In the genomic region with DNA sequence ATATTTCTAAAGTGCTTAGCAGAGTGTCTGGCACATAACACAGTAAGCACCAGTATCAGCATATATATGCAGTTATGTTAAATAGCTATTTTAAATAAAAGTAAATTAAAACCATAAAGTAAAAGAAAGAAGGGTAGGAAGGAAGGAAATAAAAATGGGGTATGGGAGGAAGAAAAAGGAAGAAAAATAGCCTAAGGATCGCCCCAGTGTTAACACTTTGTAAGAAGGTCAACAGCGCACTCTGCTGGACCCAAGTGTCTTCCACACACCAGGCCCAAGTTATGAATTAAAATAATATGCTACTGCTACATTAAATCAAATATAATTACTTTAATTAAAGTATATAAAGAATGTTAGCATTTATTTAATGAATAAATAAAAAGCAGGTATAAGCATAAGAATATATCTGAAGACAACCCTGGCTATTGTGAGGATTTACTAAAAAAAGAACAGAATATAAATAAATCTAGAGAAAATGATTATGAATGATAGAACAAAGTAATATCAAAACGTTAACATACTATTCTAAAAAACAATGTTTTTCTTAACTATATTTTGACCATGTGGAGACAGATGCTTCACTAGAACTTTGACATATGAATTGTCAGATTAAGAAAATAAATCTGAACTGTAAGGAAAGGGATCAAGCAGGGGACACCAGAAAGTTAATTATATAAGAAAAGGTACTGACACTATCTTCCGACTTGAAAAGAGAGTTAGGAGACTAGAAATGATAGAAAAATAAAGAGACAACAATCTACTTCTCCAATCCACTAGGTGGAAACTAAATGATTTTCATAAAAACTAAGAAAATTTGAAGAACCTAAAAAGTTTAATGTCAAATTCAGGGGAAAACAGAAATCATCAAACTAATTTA, we compare ENCODE assay signal across 8 cellular contexts. TPM values are rescaled to one million over a fixed set of nuclear protein-coding genes. Genes with fewer than 3 reads are reported as not detected.
DNase-seq lines count a peak whose midpoint lies in the region; ATAC-seq, FAIRE-seq and TF ChIP-seq lines count a peak whose summit lies in the region.

No MANE protein-coding gene starts in this region.

- peak; percentile 66 for FAIRE-seq in GM18507 (lab: Jason Lieb, UNC)

- H3K36me3 ChIP-seq in mucosa of descending colon (ENCODE audit: low read depth) = no peaks in the 10 kb centered on the region

- no peak overlapping the region for H3K4me3 Mint-ChIP-seq in effector memory CD8-positive, alpha-beta T cell

- no peak overlapping the region for H3K4me3 ChIP-seq in mucosa of descending colon

- no peaks in the 10 kb centered on the region for H3K36me3 Mint-ChIP-seq in effector memory CD8-positive, alpha-beta T cell (ENCODE audit: insufficient read depth)

- TF ChIP-seq CTCF in AG09319 (IDR thresholded peaks at IDR 0.05; ENCODE audit: low read depth, low read length) (peak; percentile 78), mucosa of descending colon (IDR thresholded peaks at IDR 0.05) (peak; percentile 44)

- peak; percentile 53 for ATAC-seq in effector memory CD8-positive, alpha-beta T cell (replicated peaks)
- ATAC-seq in mucosa of descending colon (peak; percentile 68), GM18519 (IDR thresholded peaks at IDR 0.05; ENCODE audit: low FRiP score, unreplicated experiment) (no peak)
- no peak for ATAC-seq in stimulated activated naive CD8-positive, alpha-beta T cell treated with anti-CD3 and anti-CD28 coated beads, Interleukin-15, Interleukin-2, amounts not matched to agents 100 U/mL and 50 U/mL, for 24 hours

- no peaks in the 10 kb centered on the region for H3K27me3 Mint-ChIP-seq in effector memory CD8-positive, alpha-beta T cell

- DNase-seq in AG09319 (ENCODE audit: extremely low read depth, low read depth) (peak; percentile 45), GM18507 (ENCODE audit: extremely low spot score, insufficient read length, low read depth) (peak; percentile 17), NCI-H2196 (lab: John Stamatoyannopoulos, UW; ENCODE audit: unreplicated experiment) (peak; percentile 82), mucosa of descending colon (peak in 2 of 3 donors; percentile 49 to 80)
- DNase-seq in activated CD4-positive, alpha-beta T cell treated with anti-CD3 and anti-CD28 coated beads for 4 hours = peak; percentile 30 to 44
- peak; percentile 38 to 46 (median 44) for DNase-seq in effector memory CD8-positive, alpha-beta T cell
- DNase-seq in stimulated activated naive CD8-positive, alpha-beta T cell treated with anti-CD3 and anti-CD28 coated beads, Interleukin-15, Interleukin-2, amounts not matched to agents 100 U/mL and 50 U/mL, for 24 hours = peak; percentile 47

- no peaks in the 10 kb centered on the region for H3K9me3 ChIP-seq in mucosa of descending colon

- no peaks in the 10 kb centered on the region for H3K4me1 Mint-ChIP-seq in effector memory CD8-positive, alpha-beta T cell (ENCODE audit: low read depth in 2 of 2)

- H3K4me1 ChIP-seq in mucosa of descending colon (ENCODE audit: low read depth) = no peaks in the 10 kb centered on the region

- no peaks in the 10 kb centered on the region for H3K9me3 Mint-ChIP-seq in effector memory CD8-positive, alpha-beta T cell

- intact Hi-C loops in mucosa of descending colon (cut with DNase I, micrococcal nuclease) = loop anchor here (10.0 kb wide), 2 partner anchors 203 to 423 kb away; no protein-coding TSS in a partner anchor

- H3K27ac Mint-ChIP-seq in effector memory CD8-positive, alpha-beta T cell = no peak overlapping the region

RNA-seq across cellular contexts. Expression of gene BRIP1, which starts 25.9 kb away (rescaled TPM):
- total RNA-seq in mucosa of descending colon = 1 to 10 TPM in 2 of 3 donors, under 1 TPM in 1; 0.89 to 7.4 (median 3.2) TPM

Comparison
In these comparisons a context has a peak if more than half of its experiments do, and no peak if none do; other contexts are left out.
1. DNase-seq: peak in every context shown above with its lines; median percentile 82 in NCI-H2196; 64 in mucosa of descending colon; 47 in stimulated activated naive CD8-positive, alpha-beta T cell treated with anti-CD3 and anti-CD28 coated beads, Interleukin-15, Interleukin-2, amounts not matched to agents 100 U/mL and 50 U/mL, for 24 hours; 45 in AG09319; 44 in effector memory CD8-positive, alpha-beta T cell; 37 in activated CD4-positive, alpha-beta T cell treated with anti-CD3 and anti-CD28 coated beads for 4 hours; 17 in GM18507.
2. ATAC-seq: peak in effector memory CD8-positive, alpha-beta T cell (single experiment) and mucosa of descending colon (single experiment); none in stimulated activated naive CD8-positive, alpha-beta T cell treated with anti-CD3 and anti-CD28 coated beads, Interleukin-15, Interleukin-2, amounts not matched to agents 100 U/mL and 50 U/mL, for 24 hours (single experiment) and GM18519 (single experiment).